ENCODE assay signal across 1 cellular context in the genomic region with DNA sequence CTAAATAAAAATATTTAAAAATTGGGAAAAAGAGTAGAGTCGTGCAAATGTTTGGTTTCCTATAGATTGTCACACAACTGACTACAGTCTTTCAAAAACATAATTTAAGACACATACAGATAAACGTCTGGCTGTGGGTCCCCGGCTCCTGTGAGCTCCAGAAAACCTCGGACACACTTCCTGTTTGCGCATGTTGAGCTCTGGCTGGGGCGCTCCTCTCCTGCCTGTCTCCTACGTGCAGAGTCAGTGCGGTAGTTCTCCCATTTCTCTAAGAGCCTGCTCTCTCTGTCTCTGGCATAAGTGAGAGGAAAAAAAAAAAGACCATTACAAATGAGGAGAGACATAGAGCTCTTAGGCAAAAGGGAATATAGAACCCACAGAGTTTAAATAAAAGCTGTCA.
TF ChIP-seq lines count a peak whose summit lies in the region.

No MANE protein-coding gene starts in this region.

TF ChIP-seq in IMR-90, 13 proteins besides CTCF, POLR2A, EP300 and RAD21 (continued from another document):
- no peak for TF ChIP-seq ELK1 (IDR thresholded peaks at IDR 0.05; ENCODE audit: borderline replicate concordance, low read depth, low read length)
- no peak for TF ChIP-seq CEBPB (IDR thresholded peaks at IDR 0.05; ENCODE audit: low read depth, low read length)
- no peak for TF ChIP-seq RFX5 (IDR thresholded peaks at IDR 0.05; ENCODE audit: low read depth, low read length)
- TF ChIP-seq NFE2L2 (IDR thresholded peaks at IDR 0.05; ENCODE audit: low read depth, low read length): no peak
- no peak for TF ChIP-seq SMC3 (IDR thresholded peaks at IDR 0.05; ENCODE audit: low read depth, low read length)
- no peak for TF ChIP-seq MAZ (IDR thresholded peaks at IDR 0.05; ENCODE audit: borderline replicate concordance, low read depth, low read length)
